ENCODE assay signal across 8 cellular contexts in genomic region chr17:56914641-56915263, GRCh38. TPM values are rescaled to one million over a fixed set of nuclear protein-coding genes. Genes with fewer than 3 reads are reported as not detected.
DNase-seq lines count a peak whose midpoint lies in the region; ATAC-seq and TF ChIP-seq lines count a peak whose summit lies in the region.

No MANE protein-coding gene starts in this region.

- peak overlapping the region; percentile 88 for H3K9ac ChIP-seq in SK-N-MC (ENCODE audit: insufficient read length)

- peak overlapping the region; percentile 9; the same call in 1 of the 2 replicates for H3K27ac ChIP-seq in SK-N-MC

- H3K27ac Mint-ChIP-seq in T-helper 2 cell treated with Interferon-gamma antibody and Interleukin-4, amounts not matched to agents 5 μg/mL and 100 μg/mL, for 36 hours = peak overlapping the region; percentile 89
- H3K27ac Mint-ChIP-seq in osteocyte (ENCODE audit: unreplicated experiment) = peak overlapping the region; percentile 91

- peaks cover 27% of the 10 kb centered on the region for H3K36me3 Mint-ChIP-seq in T-helper 2 cell treated with Interferon-gamma antibody and Interleukin-4, amounts not matched to agents 5 μg/mL and 100 μg/mL, for 36 hours (ENCODE audit: low read depth)
- no peaks in the 10 kb centered on the region for H3K36me3 Mint-ChIP-seq in osteocyte (ENCODE audit: unreplicated experiment)

- ATAC-seq in GM21723 (IDR thresholded peaks at IDR 0.05; ENCODE audit: unreplicated experiment) = no peak

- no peaks in the 10 kb centered on the region for H3K27me3 Mint-ChIP-seq in T-helper 2 cell treated with Interferon-gamma antibody and Interleukin-4, amounts not matched to agents 5 μg/mL and 100 μg/mL, for 36 hours (ENCODE audit: low read depth)
- no peaks in the 10 kb centered on the region for H3K27me3 Mint-ChIP-seq in osteocyte (ENCODE audit: unreplicated experiment)

- H3K4me3 ChIP-seq in SK-N-MC = peak overlapping the region; percentile 99

- no peaks in the 10 kb centered on the region for H3K36me3 ChIP-seq in SK-N-MC (ENCODE audit: insufficient read depth, low read length)

- TF ChIP-seq POLR2A in erythroblast (IDR thresholded peaks at IDR 0.05; ENCODE audit: low read length) = no peak

- DNase-seq in T-helper 2 cell treated with Interferon-gamma antibody and Interleukin-4, amounts not matched to agents 5 μg/mL and 100 μg/mL, for 36 hours (ENCODE audit: low spot score) = no peak
- DNase-seq in T-helper 2 cell (no peak), SK-N-MC (ENCODE audit: low read depth, low spot score) (no peak), erythroblast (lab: John Stamatoyannopoulos, UW) (peak; percentile 47 to 67), osteocyte (ENCODE audit: extremely low spot score, unreplicated experiment) (peak; percentile 44), EL (no peak), mucosa of gallbladder (ENCODE audit: low spot score) (no peak)

- TF ChIP-seq CTCF in osteocyte (IDR thresholded peaks at IDR 0.05) = no peak

- peaks cover 15% of the 10 kb centered on the region for H3K9me3 Mint-ChIP-seq in T-helper 2 cell treated with Interferon-gamma antibody and Interleukin-4, amounts not matched to agents 5 μg/mL and 100 μg/mL, for 36 hours
- H3K9me3 Mint-ChIP-seq in osteocyte (ENCODE audit: unreplicated experiment) = peaks cover 10% of the 10 kb centered on the region

- H3K4me3 Mint-ChIP-seq in T-helper 2 cell treated with Interferon-gamma antibody and Interleukin-4, amounts not matched to agents 5 μg/mL and 100 μg/mL, for 36 hours = peak overlapping the region; percentile 87
- H3K4me3 Mint-ChIP-seq in osteocyte (ENCODE audit: unreplicated experiment) = peak overlapping the region; percentile 86

- no peaks in the 10 kb centered on the region for H3K9me3 ChIP-seq in SK-N-MC (ENCODE audit: low read depth, low read length)

- H3K4me1 Mint-ChIP-seq in T-helper 2 cell treated with Interferon-gamma antibody and Interleukin-4, amounts not matched to agents 5 μg/mL and 100 μg/mL, for 36 hours (ENCODE audit: low read depth) = peaks cover 46% of the 10 kb centered on the region
- peaks cover 38% of the 10 kb centered on the region for H3K4me1 Mint-ChIP-seq in osteocyte (ENCODE audit: unreplicated experiment)

RNA-seq across cellular contexts. Expression of gene TRIM25, which starts 0.9 kb away (rescaled TPM):
- 28.1 and 35.1 TPM in 2 replicates for total RNA-seq in osteocyte
- 94.4 TPM for total RNA-seq in mucosa of gallbladder

RNA-seq across cellular contexts. Expression of gene COIL, which starts 46.1 kb away (rescaled TPM):
- total RNA-seq in osteocyte (14.9 and 15.2 TPM in 2 replicates), mucosa of gallbladder (12.5 TPM)

Comparison
In these comparisons a context has a peak if more than half of its experiments do, and no peak if none do; other contexts are left out.
1. DNase-seq: peak in erythroblast (2 of 2) and osteocyte (single experiment); none in T-helper 2 cell treated with Interferon-gamma antibody and Interleukin-4, amounts not matched to agents 5 μg/mL and 100 μg/mL, for 36 hours (single experiment), T-helper 2 cell (0 of 5), SK-N-MC (single experiment), EL (single experiment) and mucosa of gallbladder (single experiment).